ENCODE assay signal across 2 cellular contexts in genomic region chr22:26327306-26327705, GRCh38.
TF ChIP-seq lines count a peak whose summit lies in the region.

No MANE protein-coding gene starts in this region.

TF ChIP-seq in GM12891, 5 proteins besides CTCF, POLR2A, EP300 and RAD21:
- TF ChIP-seq PAX5 (IDR thresholded peaks at IDR 0.05; ENCODE audit: insufficient read depth, low read length, severe bottlenecking) (no peak), POU2F2 (IDR thresholded peaks at IDR 0.05; ENCODE audit: low read depth, low read length) (no peak), TAF1 (IDR thresholded peaks at IDR 0.05; ENCODE audit: low read depth, low read length) (no peak)

TF ChIP-seq in K562, 482 proteins besides CTCF, POLR2A, EP300 and RAD21:
- TF ChIP-seq EGR1 (conservative IDR thresholded peaks at IDR 0.05), result 0 out of 2 replicates have a peak, but pooled peaks have one; percentile 8
- TF ChIP-seq MXD1 (CRISPR knock-in tag; IDR thresholded peaks at IDR 0.05; ENCODE audit: borderline replicate concordance, poor library complexity, severe bottlenecking), result no peak
- no peak for TF ChIP-seq RAD51 (IDR thresholded peaks at IDR 0.05; ENCODE audit: borderline replicate concordance, low read depth)
- no peak for TF ChIP-seq TCF15 (CRISPR knock-in tag; IDR thresholded peaks at IDR 0.05)
- no peak for TF ChIP-seq RREB1 (CRISPR knock-in tag; IDR thresholded peaks at IDR 0.05)
- TF ChIP-seq AFF4 (CRISPR knock-in tag; IDR thresholded peaks at IDR 0.05), result no peak
- no peak for TF ChIP-seq NKRF (IDR thresholded peaks at IDR 0.05; ENCODE audit: borderline replicate concordance)
- no peak for TF ChIP-seq BRD4 (IDR thresholded peaks at IDR 0.05)
